Comparison of ENCODE assay signal across 2 cellular contexts in genomic region chr11:105720096-105720495, GRCh38.
TF ChIP-seq lines count a peak whose summit lies in the region.

No MANE protein-coding gene starts in this region.

TF ChIP-seq in HCT116, 20 proteins besides CTCF, POLR2A, EP300 and RAD21 (continued from another document):
- TF ChIP-seq REST (IDR thresholded peaks at IDR 0.05; ENCODE audit: low read depth) (no peak), MAX (IDR thresholded peaks at IDR 0.05) (no peak), ZNF274 (IDR thresholded peaks at IDR 0.05; ENCODE audit: low read depth, low read length) (no peak), POLR2AphosphoS5 (IDR thresholded peaks at IDR 0.05; ENCODE audit: low read depth, low read length) (no peak), SRF (IDR thresholded peaks at IDR 0.05; ENCODE audit: low read depth) (no peak), EZH2 (IDR thresholded peaks at IDR 0.05) (no peak), FOSL1 (IDR thresholded peaks at IDR 0.05; ENCODE audit: low read depth) (no peak), YY1 (IDR thresholded peaks at IDR 0.05; ENCODE audit: extremely low read depth, insufficient replicate concordance, low read depth, low read length) (no peak)

TF ChIP-seq in GM12878, 131 proteins besides CTCF, POLR2A, EP300 and RAD21 (continued from another document):
- TF ChIP-seq ELK1 (IDR thresholded peaks at IDR 0.05; ENCODE audit: low read depth, low read length) (no peak), ZNF217 (IDR thresholded peaks at IDR 0.05) (no peak), CBX3 (IDR thresholded peaks at IDR 0.05; ENCODE audit: borderline replicate concordance, low read depth) (no peak), BCLAF1 (IDR thresholded peaks at IDR 0.05) (no peak), BMI1 (IDR thresholded peaks at IDR 0.05; ENCODE audit: borderline replicate concordance) (no peak), MEF2A (IDR thresholded peaks at IDR 0.05; ENCODE audit: insufficient read depth, low read depth, low read length) (no peak), RUNX3 (IDR thresholded peaks at IDR 0.05; ENCODE audit: low read length) (no peak), SMC3 (IDR thresholded peaks at IDR 0.05; ENCODE audit: borderline replicate concordance, low read length) (no peak)
